In genomic region chr11:24531528-24531927, GRCh38 we compare ENCODE assay signal across 14 cellular contexts. TPM values are rescaled to one million over a fixed set of nuclear protein-coding genes. Genes with fewer than 3 reads are reported as not detected.
DNase-seq lines count a peak whose midpoint lies in the region; ATAC-seq and TF ChIP-seq lines count a peak whose summit lies in the region.
"Had no signal": no experiment of that assay in that cellular context is flagged by ENCODE, and none has a peak within 500 bp of the region (broad histone marks: within the 10 kb centered on the region; RNA-seq: fewer than 3 reads in every experiment).

No MANE protein-coding gene starts in this region.

- ATAC-seq in foreskin keratinocyte, result no peak

- TF ChIP-seq CTCF in AG10803 (conservative IDR thresholded peaks at IDR 0.05; ENCODE audit: low read length) (no peak), choroid plexus epithelial cell (conservative IDR thresholded peaks at IDR 0.05; ENCODE audit: low read depth, low read length) (no peak), GM10266 (IDR thresholded peaks at IDR 0.05; ENCODE audit: control insufficient read depth, insufficient read depth, low read depth, missing control alignments) (no peak), foreskin keratinocyte (conservative IDR thresholded peaks at IDR 0.05) (no peak)

- no peak overlapping the region for H3K27ac ChIP-seq in foreskin keratinocyte
- H3K27ac ChIP-seq: BLaER1 treated with 17β-estradiol and CSF1 and Interleukin-3, amounts not matched to agents 10 nM and 100 nM had no signal

- DNase-seq in AG10803 (ENCODE audit: low read depth) (peak; percentile 0), HS-27A (ENCODE audit: low read depth) (peak; percentile 62), choroid plexus epithelial cell (ENCODE audit: low read depth) (peak; percentile 44), iris pigment epithelial cell (ENCODE audit: low read depth) (peak; percentile 36), glomerular visceral epithelial cell (ENCODE audit: extremely low spot score) (no peak), NCI-H748 treated with DMSO at 0.1 percent for 48 hours (lab: John Stamatoyannopoulos, UW) (no peak), GM10266 (ENCODE audit: extremely low spot score) (no peak), foreskin keratinocyte (no peak)
- DNase-seq: CD4-positive, CD25-positive, alpha-beta regulatory T cell; DMS53; GOT3; H9 had no signal

- no peak overlapping the region for H3K4me3 ChIP-seq in AG10803 (ENCODE audit: low read length)
- no peak overlapping the region for H3K4me3 ChIP-seq in choroid plexus epithelial cell (ENCODE audit: low read depth, low read length)
- H3K4me3 ChIP-seq: BLaER1 treated with 17β-estradiol and CSF1 and Interleukin-3, amounts not matched to agents 10 nM and 100 nM had no signal

- H3K4me1 ChIP-seq in foreskin keratinocyte, result no peaks in the 10 kb centered on the region
- H3K4me1 ChIP-seq: BLaER1 treated with 17β-estradiol and CSF1 and Interleukin-3, amounts not matched to agents 10 nM and 100 nM had no signal

- H3K27me3 ChIP-seq in foreskin keratinocyte, result no peaks in the 10 kb centered on the region
- H3K27me3 ChIP-seq: BLaER1 treated with 17β-estradiol and CSF1 and Interleukin-3, amounts not matched to agents 10 nM and 100 nM had no signal

RNA-seq across cellular contexts. Expression of gene LUZP2, which starts 34.7 kb away (rescaled TPM):
- 0.20 and 0.28 TPM in 2 replicates for total RNA-seq in foreskin keratinocyte
- 0.01 and 0.08 TPM in 2 replicates for polyA plus RNA-seq in foreskin keratinocyte
- total RNA-seq: CD4-positive, CD25-positive, alpha-beta regulatory T cell; G401 had no signal
- polyA plus RNA-seq: CD4-positive, CD25-positive, alpha-beta regulatory T cell had no signal

Comparison
In these comparisons a context has a peak if more than half of its experiments do, and no peak if none do; other contexts are left out.
1. DNase-seq: peak in AG10803 (single experiment), HS-27A (single experiment), choroid plexus epithelial cell (single experiment) and iris pigment epithelial cell (single experiment); none in glomerular visceral epithelial cell (single experiment), NCI-H748 treated with DMSO at 0.1 percent for 48 hours (single experiment), GM10266 (single experiment) and foreskin keratinocyte (0 of 2).